Comparison of ENCODE assay signal across 26 cellular contexts in genomic region chr16:67077871-67078270, GRCh38.
"Had no signal": no experiment of that assay in that cellular context is flagged by ENCODE, and none has a peak within 500 bp of the region (broad histone marks: within the 10 kb centered on the region; RNA-seq: fewer than 3 reads in every experiment).

No MANE protein-coding gene starts in this region.

- H3K4me3 ChIP-seq: gastrocnemius medialis, left lung, lung, mucosa of descending colon, right lobe of liver, testis had no signal

- H3K27me3 ChIP-seq: gastrocnemius medialis, left lung, right lobe of liver, testis had no signal

- H3K9me3 ChIP-seq: gastrocnemius medialis, left lung, mucosa of descending colon, right lobe of liver, testis had no signal

- H3K9me3 Mint-ChIP-seq: activated T-helper 17 cell treated with anti-CD3 and anti-CD28 coated beads, Interleukin-2, amount 50 U/mL, for 72 hours; effector memory CD8-positive, alpha-beta T cell; nephron had no signal

- H3K4me3 Mint-ChIP-seq: activated T-helper 17 cell treated with anti-CD3 and anti-CD28 coated beads, Interleukin-2, amount 50 U/mL, for 72 hours; effector memory CD8-positive, alpha-beta T cell; nephron had no signal

- H3K27ac ChIP-seq: gastrocnemius medialis, left lung, right lobe of liver, testis had no signal

- H3K27me3 Mint-ChIP-seq: activated T-helper 17 cell treated with anti-CD3 and anti-CD28 coated beads, Interleukin-2, amount 50 U/mL, for 72 hours; effector memory CD8-positive, alpha-beta T cell had no signal

- H3K4me1 Mint-ChIP-seq: activated T-helper 17 cell treated with anti-CD3 and anti-CD28 coated beads, Interleukin-2, amount 50 U/mL, for 72 hours; nephron had no signal

- H3K27ac Mint-ChIP-seq: activated T-helper 17 cell treated with anti-CD3 and anti-CD28 coated beads, Interleukin-2, amount 50 U/mL, for 72 hours; effector memory CD8-positive, alpha-beta T cell; nephron had no signal

- H3K4me1 ChIP-seq: left lung, right lobe of liver, testis had no signal

- FAIRE-seq: islet of Langerhans, urothelium cell line had no signal

- DNase-seq: activated CD4-positive, alpha-beta T cell treated with anti-CD3 and anti-CD28 coated beads for 4 hours; activated CD4-positive, alpha-beta T cell treated with anti-CD3 and anti-CD28 coated beads, Interleukin-2, amount 50 U/mL, for 4 hours; activated CD8-positive, alpha-beta memory T cell treated with anti-CD3 and anti-CD28 coated beads, Interleukin-2, amount 50 U/mL, for 4 hours; activated gamma-delta T cell treated with Interleukin-2 at 50 U/mL for 16 hours; activated naive CD4-positive, alpha-beta T cell treated with anti-CD3 and anti-CD28 coated beads, Interleukin-2, amount 50 U/mL, for 16 hours; activated T-cell treated with anti-CD3 and anti-CD28 coated beads, Interleukin-2, amount 50 U/mL, for 1 hour; amniotic stem cell; caudate nucleus; cortex of kidney; effector memory CD8-positive, alpha-beta T cell; erythroblast; gastrocnemius medialis; glutamatergic neuron; left lung; mucosa of descending colon; right lobe of liver; stimulated activated CD4-positive, alpha-beta T cell treated with anti-CD3 and anti-CD28 coated beads, Interleukin-12 subunit alpha, Interleukin-12 subunit beta, amount 100 ng/mL, for 4 hours; stimulated activated CD4-positive, alpha-beta T cell treated with anti-CD3 and anti-CD28 coated beads, Interleukin-4, amount 100 ng/mL, for 1 hour; stimulated activated naive CD8-positive, alpha-beta T cell treated with anti-CD3 and anti-CD28 coated beads, Interleukin-15, Interleukin-2, amounts not matched to agents 100 U/mL and 50 U/mL, for 24 hours; testis; trophoblast cell had no signal

- ATAC-seq: activated T-helper 17 cell treated with anti-CD3 and anti-CD28 coated beads, Interleukin-2, amount 50 U/mL, for 72 hours; effector memory CD8-positive, alpha-beta T cell; left lung; mucosa of descending colon; right lobe of liver; stimulated activated naive CD8-positive, alpha-beta T cell treated with anti-CD3 and anti-CD28 coated beads, Interleukin-15, Interleukin-2, amounts not matched to agents 100 U/mL and 50 U/mL, for 24 hours had no signal
